Comparison of ENCODE assay signal across 7 cellular contexts in genomic region chr17:12180644-12181261, GRCh38.
DNase-seq lines count a peak whose midpoint lies in the region; ATAC-seq and TF ChIP-seq lines count a peak whose summit lies in the region.

No MANE protein-coding gene starts in this region.

- 7 to 9% methylated on average over 7 of the region's 7 CpGs for WGBS in esophagus squamous epithelium, 2 donors
- WGBS in neuronal stem cell (ENCODE audit: extremely low coverage in 2 of 2, insufficient read length in 2 of 2, insufficient replicate concordance in 1 of 2), 2 donors = no CpG with 5 or more reads among the region's 7 CpGs

- intact Hi-C loops in esophagus squamous epithelium (cut with DNase I) = no loop called here

- H3K4me1 ChIP-seq in esophagus squamous epithelium = no peaks in the 10 kb centered on the region
- H3K4me1 ChIP-seq in neuronal stem cell (ENCODE audit: control insufficient read depth in 2 of 2, insufficient read depth in 1 of 2, low read depth in 1 of 2, low read length in 2 of 2) = no peaks in the 10 kb centered on the region

- H3K4me2 ChIP-seq in neuronal stem cell (ENCODE audit: insufficient read depth, low read length, poor library complexity, severe bottlenecking) = no peak overlapping the region

- H3K4ac ChIP-seq in neuronal stem cell (ENCODE audit: low read length) = no peak overlapping the region

- H2BK12ac ChIP-seq in neuronal stem cell (ENCODE audit: low read length) = no peak overlapping the region

- H3K4me3 ChIP-seq in esophagus squamous epithelium (no peak overlapping the region), neuronal stem cell (ENCODE audit: low read length in 2 of 2) (no peak overlapping the region)

- H2AFZ ChIP-seq in neuronal stem cell (ENCODE audit: low read length) = no peak overlapping the region

- no peak overlapping the region for H3K18ac ChIP-seq in neuronal stem cell (ENCODE audit: low read length)

- TF ChIP-seq POLR2A in esophagus squamous epithelium (IDR thresholded peaks at IDR 0.05) = no peak

- no peak overlapping the region for H3K14ac ChIP-seq in neuronal stem cell (ENCODE audit: low read length)

- peak; percentile 29 to 70 (median 54) for TF ChIP-seq CTCF in esophagus squamous epithelium (IDR thresholded peaks at IDR 0.05)

- H2BK5ac ChIP-seq in neuronal stem cell (ENCODE audit: low read length) = no peak overlapping the region

- H3K9me3 ChIP-seq in esophagus squamous epithelium (no peaks in the 10 kb centered on the region), neuronal stem cell (replicated peaks in 1 of 2; ENCODE audit: control insufficient read depth in 2 of 2, insufficient read depth in 1 of 2, low read depth in 1 of 2, low read length in 2 of 2) (no peaks in the 10 kb centered on the region)

- ATAC-seq in HG03469 (IDR thresholded peaks at IDR 0.05; ENCODE audit: unreplicated experiment) (peak; percentile 52), GM18519 (IDR thresholded peaks at IDR 0.05; ENCODE audit: low FRiP score, unreplicated experiment) (no peak)

- H2BK120ac ChIP-seq in neuronal stem cell (ENCODE audit: low read depth, low read length) = no peak overlapping the region

- no peak overlapping the region for H4K91ac ChIP-seq in neuronal stem cell (ENCODE audit: low read depth, low read length, poor library complexity)

- no peak overlapping the region for H2AK5ac ChIP-seq in neuronal stem cell (ENCODE audit: low read depth, low read length)

- no peak overlapping the region for H3K23ac ChIP-seq in neuronal stem cell (ENCODE audit: low read depth, low read length, poor library complexity)

- no peak overlapping the region for H2BK15ac ChIP-seq in neuronal stem cell (ENCODE audit: low read length)

- H3K27me3 ChIP-seq in esophagus squamous epithelium = no peaks in the 10 kb centered on the region
- H3K27me3 ChIP-seq in neuronal stem cell (ENCODE audit: control insufficient read depth in 3 of 3, insufficient read depth in 3 of 3, low read depth in 1 of 3, low read length in 3 of 3) = no peaks in the 10 kb centered on the region

- peak; percentile 70 for DNase-seq in ELR (ENCODE audit: low read depth)
- peak; percentile 65 for DNase-seq in SK-MEL-5 (ENCODE audit: low read depth, low spot score)
- no peak for DNase-seq in esophagus squamous epithelium (lab: John Stamatoyannopoulos, UW)
- DNase-seq in neuronal stem cell (ENCODE audit: low spot score) = peak; percentile 52
- DNase-seq in islet precursor cell = no peak

- H3K27ac ChIP-seq in esophagus squamous epithelium (peak overlapping the region in 3 of 4 donors; percentile 19 to 57 (median 30)), neuronal stem cell (replicated peaks; ENCODE audit: low read length) (no peak overlapping the region)

- no peak overlapping the region for H3K9ac ChIP-seq in neuronal stem cell (ENCODE audit: low read depth, low read length, poor library complexity)

- in situ Hi-C loops in SK-MEL-5 (cut with HindIII; ENCODE audit: low pct_unique_long_range_greater_than_20kb, low sequenced_read_pairs) = no loop called here

- H3K36me3 ChIP-seq in esophagus squamous epithelium = no peaks in the 10 kb centered on the region
- H3K36me3 ChIP-seq in neuronal stem cell (replicated peaks in 1 of 2; ENCODE audit: control insufficient read depth in 2 of 2, insufficient read depth in 2 of 2, low read length in 2 of 2) = no peaks in the 10 kb centered on the region

- H3K79me1 ChIP-seq in neuronal stem cell (ENCODE audit: low read depth, low read length) = no peaks in the 10 kb centered on the region

- no peak overlapping the region for H4K8ac ChIP-seq in neuronal stem cell (ENCODE audit: low read depth, low read length)

Comparison
In these comparisons a context has a peak if more than half of its experiments do, and no peak if none do; other contexts are left out.
1. DNase-seq: peak in ELR (single experiment), SK-MEL-5 (single experiment) and neuronal stem cell (single experiment); none in esophagus squamous epithelium (single experiment) and islet precursor cell (single experiment).